1 cellular context compared by ENCODE assay signal in the genomic region with DNA sequence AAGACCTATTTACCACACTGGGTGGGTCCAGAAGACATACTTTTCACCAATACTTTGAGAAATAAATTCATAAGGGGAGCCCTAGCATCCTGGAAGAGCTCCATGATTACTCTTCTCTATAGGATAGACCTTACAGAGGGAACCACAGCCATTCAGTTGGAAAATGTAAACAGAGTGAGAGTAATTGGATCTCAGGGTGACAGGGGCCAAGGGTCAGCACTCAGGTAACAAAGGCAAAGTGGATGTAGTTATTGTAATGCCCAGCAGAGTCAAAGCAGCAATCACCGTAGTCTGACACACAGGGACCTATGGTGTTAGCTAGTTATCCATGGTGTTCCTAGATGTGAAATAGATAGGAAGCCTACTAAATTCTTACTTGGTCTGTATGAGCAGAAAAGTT.
TF ChIP-seq lines count a peak whose summit lies in the region.

No MANE protein-coding gene starts in this region.

TF ChIP-seq in GM23338, 12 proteins besides CTCF, POLR2A, EP300 and RAD21 (continued from another document):
- TF ChIP-seq, protein P1, sequence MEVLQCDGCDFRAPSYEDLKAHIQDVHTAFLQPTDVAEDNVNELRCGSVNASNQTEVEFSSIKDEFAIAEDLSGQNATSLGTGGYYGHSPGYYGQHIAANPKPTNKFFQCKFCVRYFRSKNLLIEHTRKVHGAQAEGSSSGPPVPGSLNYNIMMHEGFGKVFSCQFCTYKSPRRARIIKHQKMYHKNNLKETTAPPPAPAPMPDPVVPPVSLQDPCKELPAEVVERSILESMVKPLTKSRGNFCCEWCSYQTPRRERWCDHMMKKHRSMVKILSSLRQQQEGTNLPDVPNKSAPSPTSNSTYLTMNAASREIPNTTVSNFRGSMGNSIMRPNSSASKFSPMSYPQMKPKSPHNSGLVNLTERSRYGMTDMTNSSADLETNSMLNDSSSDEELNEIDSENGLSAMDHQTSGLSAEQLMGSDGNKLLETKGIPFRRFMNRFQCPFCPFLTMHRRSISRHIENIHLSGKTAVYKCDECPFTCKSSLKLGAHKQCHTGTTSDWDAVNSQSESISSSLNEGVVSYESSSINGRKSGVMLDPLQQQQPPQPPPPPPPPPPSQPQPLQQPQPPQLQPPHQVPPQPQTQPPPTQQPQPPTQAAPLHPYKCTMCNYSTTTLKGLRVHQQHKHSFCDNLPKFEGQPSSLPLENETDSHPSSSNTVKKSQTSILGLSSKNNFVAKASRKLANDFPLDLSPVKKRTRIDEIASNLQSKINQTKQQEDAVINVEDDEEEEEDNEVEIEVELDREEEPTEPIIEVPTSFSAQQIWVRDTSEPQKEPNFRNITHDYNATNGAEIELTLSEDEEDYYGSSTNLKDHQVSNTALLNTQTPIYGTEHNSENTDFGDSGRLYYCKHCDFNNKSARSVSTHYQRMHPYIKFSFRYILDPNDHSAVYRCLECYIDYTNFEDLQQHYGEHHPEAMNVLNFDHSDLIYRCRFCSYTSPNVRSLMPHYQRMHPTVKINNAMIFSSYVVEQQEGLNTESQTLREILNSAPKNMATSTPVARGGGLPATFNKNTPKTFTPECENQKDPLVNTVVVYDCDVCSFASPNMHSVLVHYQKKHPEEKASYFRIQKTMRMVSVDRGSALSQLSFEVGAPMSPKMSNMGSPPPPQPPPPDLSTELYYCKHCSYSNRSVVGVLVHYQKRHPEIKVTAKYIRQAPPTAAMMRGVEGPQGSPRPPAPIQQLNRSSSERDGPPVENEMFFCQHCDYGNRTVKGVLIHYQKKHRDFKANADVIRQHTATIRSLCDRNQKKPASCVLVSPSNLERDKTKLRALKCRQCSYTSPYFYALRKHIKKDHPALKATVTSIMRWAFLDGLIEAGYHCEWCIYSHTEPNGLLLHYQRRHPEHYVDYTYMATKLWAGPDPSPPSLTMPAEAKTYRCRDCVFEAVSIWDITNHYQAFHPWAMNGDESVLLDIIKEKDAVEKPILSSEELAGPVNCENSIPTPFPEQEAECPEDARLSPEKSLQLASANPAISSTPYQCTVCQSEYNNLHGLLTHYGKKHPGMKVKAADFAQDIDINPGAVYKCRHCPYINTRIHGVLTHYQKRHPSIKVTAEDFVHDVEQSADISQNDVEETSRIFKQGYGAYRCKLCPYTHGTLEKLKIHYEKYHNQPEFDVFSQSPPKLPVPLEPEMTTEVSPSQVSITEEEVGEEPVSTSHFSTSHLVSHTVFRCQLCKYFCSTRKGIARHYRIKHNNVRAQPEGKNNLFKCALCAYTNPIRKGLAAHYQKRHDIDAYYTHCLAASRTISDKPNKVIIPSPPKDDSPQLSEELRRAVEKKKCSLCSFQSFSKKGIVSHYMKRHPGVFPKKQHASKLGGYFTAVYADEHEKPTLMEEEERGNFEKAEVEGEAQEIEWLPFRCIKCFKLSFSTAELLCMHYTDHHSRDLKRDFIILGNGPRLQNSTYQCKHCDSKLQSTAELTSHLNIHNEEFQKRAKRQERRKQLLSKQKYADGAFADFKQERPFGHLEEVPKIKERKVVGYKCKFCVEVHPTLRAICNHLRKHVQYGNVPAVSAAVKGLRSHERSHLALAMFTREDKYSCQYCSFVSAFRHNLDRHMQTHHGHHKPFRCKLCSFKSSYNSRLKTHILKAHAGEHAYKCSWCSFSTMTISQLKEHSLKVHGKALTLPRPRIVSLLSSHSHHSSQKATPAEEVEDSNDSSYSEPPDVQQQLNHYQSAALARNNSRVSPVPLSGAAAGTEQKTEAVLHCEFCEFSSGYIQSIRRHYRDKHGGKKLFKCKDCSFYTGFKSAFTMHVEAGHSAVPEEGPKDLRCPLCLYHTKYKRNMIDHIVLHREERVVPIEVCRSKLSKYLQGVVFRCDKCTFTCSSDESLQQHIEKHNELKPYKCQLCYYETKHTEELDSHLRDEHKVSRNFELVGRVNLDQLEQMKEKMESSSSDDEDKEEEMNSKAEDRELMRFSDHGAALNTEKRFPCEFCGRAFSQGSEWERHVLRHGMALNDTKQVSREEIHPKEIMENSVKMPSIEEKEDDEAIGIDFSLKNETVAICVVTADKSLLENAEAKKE (CRISPR knock-in tag; IDR thresholded peaks at IDR 0.05) = no peak
- no peak for TF ChIP-seq ZNF331 (CRISPR knock-in tag; IDR thresholded peaks at IDR 0.05; ENCODE audit: low read depth)
- no peak for TF ChIP-seq NANOG (IDR thresholded peaks at IDR 0.05; ENCODE audit: borderline replicate concordance)
- TF ChIP-seq STAT1 (IDR thresholded peaks at IDR 0.05; ENCODE audit: unreplicated experiment) = no peak
- TF ChIP-seq EZH2 (IDR thresholded peaks at IDR 0.05; ENCODE audit: low read depth, unreplicated experiment) = no peak
- TF ChIP-seq, protein P2, sequence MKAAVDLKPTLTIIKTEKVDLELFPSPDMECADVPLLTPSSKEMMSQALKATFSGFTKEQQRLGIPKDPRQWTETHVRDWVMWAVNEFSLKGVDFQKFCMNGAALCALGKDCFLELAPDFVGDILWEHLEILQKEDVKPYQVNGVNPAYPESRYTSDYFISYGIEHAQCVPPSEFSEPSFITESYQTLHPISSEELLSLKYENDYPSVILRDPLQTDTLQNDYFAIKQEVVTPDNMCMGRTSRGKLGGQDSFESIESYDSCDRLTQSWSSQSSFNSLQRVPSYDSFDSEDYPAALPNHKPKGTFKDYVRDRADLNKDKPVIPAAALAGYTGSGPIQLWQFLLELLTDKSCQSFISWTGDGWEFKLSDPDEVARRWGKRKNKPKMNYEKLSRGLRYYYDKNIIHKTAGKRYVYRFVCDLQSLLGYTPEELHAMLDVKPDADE (IDR thresholded peaks at IDR 0.05) = no peak
- TF ChIP-seq CREB1 (CRISPR knock-in tag; IDR thresholded peaks at IDR 0.05; ENCODE audit: low read depth) = no peak
- TF ChIP-seq, protein P3, sequence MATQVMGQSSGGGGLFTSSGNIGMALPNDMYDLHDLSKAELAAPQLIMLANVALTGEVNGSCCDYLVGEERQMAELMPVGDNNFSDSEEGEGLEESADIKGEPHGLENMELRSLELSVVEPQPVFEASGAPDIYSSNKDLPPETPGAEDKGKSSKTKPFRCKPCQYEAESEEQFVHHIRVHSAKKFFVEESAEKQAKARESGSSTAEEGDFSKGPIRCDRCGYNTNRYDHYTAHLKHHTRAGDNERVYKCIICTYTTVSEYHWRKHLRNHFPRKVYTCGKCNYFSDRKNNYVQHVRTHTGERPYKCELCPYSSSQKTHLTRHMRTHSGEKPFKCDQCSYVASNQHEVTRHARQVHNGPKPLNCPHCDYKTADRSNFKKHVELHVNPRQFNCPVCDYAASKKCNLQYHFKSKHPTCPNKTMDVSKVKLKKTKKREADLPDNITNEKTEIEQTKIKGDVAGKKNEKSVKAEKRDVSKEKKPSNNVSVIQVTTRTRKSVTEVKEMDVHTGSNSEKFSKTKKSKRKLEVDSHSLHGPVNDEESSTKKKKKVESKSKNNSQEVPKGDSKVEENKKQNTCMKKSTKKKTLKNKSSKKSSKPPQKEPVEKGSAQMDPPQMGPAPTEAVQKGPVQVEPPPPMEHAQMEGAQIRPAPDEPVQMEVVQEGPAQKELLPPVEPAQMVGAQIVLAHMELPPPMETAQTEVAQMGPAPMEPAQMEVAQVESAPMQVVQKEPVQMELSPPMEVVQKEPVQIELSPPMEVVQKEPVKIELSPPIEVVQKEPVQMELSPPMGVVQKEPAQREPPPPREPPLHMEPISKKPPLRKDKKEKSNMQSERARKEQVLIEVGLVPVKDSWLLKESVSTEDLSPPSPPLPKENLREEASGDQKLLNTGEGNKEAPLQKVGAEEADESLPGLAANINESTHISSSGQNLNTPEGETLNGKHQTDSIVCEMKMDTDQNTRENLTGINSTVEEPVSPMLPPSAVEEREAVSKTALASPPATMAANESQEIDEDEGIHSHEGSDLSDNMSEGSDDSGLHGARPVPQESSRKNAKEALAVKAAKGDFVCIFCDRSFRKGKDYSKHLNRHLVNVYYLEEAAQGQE (IDR thresholded peaks at IDR 0.05; ENCODE audit: unreplicated experiment) = no peak
